ENCODE assay signal across 24 cellular contexts in genomic region chr3:104610730-104611652, GRCh38.
DNase-seq lines count a peak whose midpoint lies in the region; ATAC-seq and TF ChIP-seq lines count a peak whose summit lies in the region.
"Had no signal": no experiment of that assay in that cellular context is flagged by ENCODE, and none has a peak within 500 bp of the region (broad histone marks: within the 10 kb centered on the region; RNA-seq: fewer than 3 reads in every experiment).

No MANE protein-coding gene starts in this region.

- H3K27ac ChIP-seq in GM23338 (ENCODE audit: low read depth): no peak overlapping the region
- no peak overlapping the region for H3K27ac ChIP-seq in PC-9
- H3K27ac ChIP-seq: coronary artery, gastroesophageal sphincter, neural progenitor cell, right lobe of liver had no signal

- no peaks in the 10 kb centered on the region for H3F3A ChIP-seq in GM23338 (replicated peaks; ENCODE audit: low read depth)
- no peaks in the 10 kb centered on the region for H3F3A ChIP-seq in PC-9 (ENCODE audit: insufficient read depth, low read depth)

- peaks cover 3% of the 10 kb centered on the region; the same call in 1 of the 2 replicates for H3K9me2 ChIP-seq in GM23338 (ENCODE audit: insufficient read depth)
- H3K9me2 ChIP-seq in PC-9 (ENCODE audit: insufficient read depth): no peaks in the 10 kb centered on the region

- H2AFZ ChIP-seq in GM23338 (no peak overlapping the region), PC-9 (no peak overlapping the region)
- H2AFZ ChIP-seq: neural progenitor cell had no signal

- H3K9me3 ChIP-seq in PC-9 (ENCODE audit: insufficient read depth, low read depth): peaks cover 6% of the 10 kb centered on the region; the same call in 1 of the 2 replicates
- H3K9me3 ChIP-seq: gastroesophageal sphincter, right lobe of liver had no signal

- H3K9me3 Mint-ChIP-seq in GM23338 (no peaks in the 10 kb centered on the region; the same call in 2 of the 3 replicates), glutamatergic neuron (ENCODE audit: unreplicated experiment) (no peaks in the 10 kb centered on the region)
- H3K9me3 Mint-ChIP-seq in stimulated activated naive B cell treated with anti-CD40 and anti-IgM and Interleukin-4, amounts not matched to agents 10 μg/mL and 1 μg/mL and 100 μg/mL, for 72 hours: no peaks in the 10 kb centered on the region
- H3K9me3 Mint-ChIP-seq: activated CD4-positive, alpha-beta memory T cell treated with anti-CD3 and anti-CD28 coated beads, Interleukin-2, amount 10 ng/mL, durations not matched to agents 7 days and 5 days had no signal

- H3K4me3 ChIP-seq in GM23338 (no peak overlapping the region), PC-9 (no peak overlapping the region), retinal pigment epithelial cell (ENCODE audit: low read length) (no peak overlapping the region)
- H3K4me3 ChIP-seq: coronary artery, gastroesophageal sphincter, neural progenitor cell, right lobe of liver had no signal

- no peak for ATAC-seq in GM23338
- ATAC-seq in stimulated activated naive B cell treated with anti-CD40 and anti-IgM and Interleukin-4, amounts not matched to agents 10 μg/mL and 1 μg/mL and 100 μg/mL, for 72 hours (replicated peaks): no peak
- ATAC-seq: gastroesophageal sphincter; left cardiac atrium; Panc1; right lobe of liver; stimulated activated memory B cell treated with anti-CD40 and anti-IgM and Interleukin-4, amounts not matched to agents 10 μg/mL and 1 μg/mL and 100 μg/mL, for 72 hours had no signal

- TF ChIP-seq CTCF in GM23338 (conservative IDR thresholded peaks at IDR 0.05; ENCODE audit: low read depth in 2 of 2) (peak in 1 of 2 experiments; percentile 45; a peak in 2 of 4 replicates), PC-9 (conservative IDR thresholded peaks at IDR 0.05) (peak; percentile 39), glutamatergic neuron (IDR thresholded peaks at IDR 0.05; ENCODE audit: partially characterized antibody, unreplicated experiment) (peak; percentile 37), retinal pigment epithelial cell (conservative IDR thresholded peaks at IDR 0.05; ENCODE audit: low read depth, low read length) (peak; percentile 2)

- intact Hi-C loops in PC-9 (cut with micrococcal nuclease; ENCODE audit: unreplicated experiment): no loop called here
- intact Hi-C loops in posterior cingulate gyrus (cut with DNase I): no loop called here

- H4K20me1 ChIP-seq in GM23338 (replicated peaks; ENCODE audit: insufficient read depth) (no peaks in the 10 kb centered on the region), PC-9 (ENCODE audit: insufficient read depth) (no peaks in the 10 kb centered on the region)

- no peak overlapping the region for H3K4me2 ChIP-seq in GM23338
- no peak overlapping the region for H3K4me2 ChIP-seq in PC-9
- H3K4me2 ChIP-seq: neural progenitor cell had no signal

- H3K4me1 Mint-ChIP-seq in GM23338: no peaks in the 10 kb centered on the region
- no peaks in the 10 kb centered on the region for H3K4me1 Mint-ChIP-seq in glutamatergic neuron (ENCODE audit: low read depth, unreplicated experiment)
- H3K4me1 Mint-ChIP-seq in stimulated activated naive B cell treated with anti-CD40 and anti-IgM and Interleukin-4, amounts not matched to agents 10 μg/mL and 1 μg/mL and 100 μg/mL, for 72 hours: no peaks in the 10 kb centered on the region
- H3K4me1 Mint-ChIP-seq: activated CD4-positive, alpha-beta memory T cell treated with anti-CD3 and anti-CD28 coated beads, Interleukin-2, amount 10 ng/mL, durations not matched to agents 7 days and 5 days; B cell; stimulated activated memory B cell treated with anti-CD40 and anti-IgM and Interleukin-4, amounts not matched to agents 10 μg/mL and 1 μg/mL and 100 μg/mL, for 72 hours had no signal

- H3K4me1 ChIP-seq in GM23338 (ENCODE audit: insufficient read depth): no peaks in the 10 kb centered on the region
- H3K4me1 ChIP-seq in PC-9 (replicated peaks; ENCODE audit: insufficient read depth): no peaks in the 10 kb centered on the region; the same call in 1 of the 2 replicates
- H3K4me1 ChIP-seq: gastroesophageal sphincter, right lobe of liver had no signal

- H3K36me3 ChIP-seq in GM23338 (ENCODE audit: insufficient read depth): no peaks in the 10 kb centered on the region
- no peaks in the 10 kb centered on the region for H3K36me3 ChIP-seq in PC-9 (ENCODE audit: low read depth)
- H3K36me3 ChIP-seq: gastroesophageal sphincter, neural progenitor cell, right lobe of liver had no signal

- H3K4me3 Mint-ChIP-seq in GM23338: no peak overlapping the region
- H3K4me3 Mint-ChIP-seq in glutamatergic neuron (ENCODE audit: unreplicated experiment): no peak overlapping the region
- H3K4me3 Mint-ChIP-seq in stimulated activated naive B cell treated with anti-CD40 and anti-IgM and Interleukin-4, amounts not matched to agents 10 μg/mL and 1 μg/mL and 100 μg/mL, for 72 hours: no peak overlapping the region
- H3K4me3 Mint-ChIP-seq: activated CD4-positive, alpha-beta memory T cell treated with anti-CD3 and anti-CD28 coated beads, Interleukin-2, amount 10 ng/mL, durations not matched to agents 7 days and 5 days; B cell; neural progenitor cell; stimulated activated memory B cell treated with anti-CD40 and anti-IgM and Interleukin-4, amounts not matched to agents 10 μg/mL and 1 μg/mL and 100 μg/mL, for 72 hours had no signal

- no peaks in the 10 kb centered on the region for H3K36me3 Mint-ChIP-seq in GM23338 (ENCODE audit: low read depth)
- no peaks in the 10 kb centered on the region for H3K36me3 Mint-ChIP-seq in glutamatergic neuron (ENCODE audit: unreplicated experiment)
- no peaks in the 10 kb centered on the region for H3K36me3 Mint-ChIP-seq in stimulated activated naive B cell treated with anti-CD40 and anti-IgM and Interleukin-4, amounts not matched to agents 10 μg/mL and 1 μg/mL and 100 μg/mL, for 72 hours
- H3K36me3 Mint-ChIP-seq: neural progenitor cell; stimulated activated memory B cell treated with anti-CD40 and anti-IgM and Interleukin-4, amounts not matched to agents 10 μg/mL and 1 μg/mL and 100 μg/mL, for 72 hours had no signal

- BruUV-seq in PC-9 (replicated peaks; lab: Mats Ljungman, UMichigan): no TSS peak

- DNase-seq in GM23338 (ENCODE audit: low spot score) (peak; percentile 10), PC-9 (no peak), glutamatergic neuron (no peak), retinal pigment epithelial cell (ENCODE audit: low read depth) (no peak), posterior cingulate gyrus (no peak), C1 segment of cervical spinal cord (lab: John Stamatoyannopoulos, UW) (no peak)
- no peak for DNase-seq in effector CD8-positive, alpha-beta T cell (lab: John Stamatoyannopoulos, UW)
- no peak for DNase-seq in stimulated activated naive B cell treated with anti-CD40 and anti-IgM and Interleukin-4, amounts not matched to agents 10 μg/mL and 1 μg/mL and 100 μg/mL, for 72 hours
- DNase-seq: activated CD4-positive, alpha-beta memory T cell treated with anti-CD3 and anti-CD28 coated beads, Interleukin-2, amount 10 ng/mL, durations not matched to agents 7 days and 5 days; activated CD4-positive, CD25-positive, alpha-beta regulatory T cell; activated naive CD4-positive, alpha-beta T cell treated with Interleukin-2 at 50 U/mL for 16 hours; anterior cingulate cortex; Calu3; GDM1; Kasumi-1; left cardiac atrium; NCI-H774; right lobe of liver had no signal

- H3K27me3 Mint-ChIP-seq in GM23338 (ENCODE audit: insufficient read depth, low read depth, poor library complexity) (peaks cover 4% of the 10 kb centered on the region), glutamatergic neuron (ENCODE audit: unreplicated experiment) (no peaks in the 10 kb centered on the region)
- H3K27me3 Mint-ChIP-seq in stimulated activated naive B cell treated with anti-CD40 and anti-IgM and Interleukin-4, amounts not matched to agents 10 μg/mL and 1 μg/mL and 100 μg/mL, for 72 hours: peaks cover 0 to 21% of the 10 kb centered on the region in 2 donors
- H3K27me3 Mint-ChIP-seq: B cell; stimulated activated memory B cell treated with anti-CD40 and anti-IgM and Interleukin-4, amounts not matched to agents 10 μg/mL and 1 μg/mL and 100 μg/mL, for 72 hours had no signal

- CTCF ChIA-PET in PC-9 (lab: Charles Lee): no interaction called here

- H3K79me2 ChIP-seq in GM23338 (replicated peaks; ENCODE audit: insufficient read depth) (no peaks in the 10 kb centered on the region), PC-9 (ENCODE audit: low read depth) (no peaks in the 10 kb centered on the region)

- no peaks in the 10 kb centered on the region for H3K27me3 ChIP-seq in GM23338 (ENCODE audit: insufficient read depth)
- H3K27me3 ChIP-seq in PC-9 (ENCODE audit: insufficient read depth, low read depth): no peaks in the 10 kb centered on the region
- H3K27me3 ChIP-seq: gastroesophageal sphincter, neural progenitor cell, right lobe of liver had no signal

- POLR2A ChIA-PET in PC-9 (lab: Charles Lee; ENCODE audit: unreplicated experiment): no interaction called here

- H3K27ac Mint-ChIP-seq in GM23338 (no peak overlapping the region), glutamatergic neuron (ENCODE audit: unreplicated experiment) (no peak overlapping the region)
- no peak overlapping the region for H3K27ac Mint-ChIP-seq in stimulated activated naive B cell treated with anti-CD40 and anti-IgM and Interleukin-4, amounts not matched to agents 10 μg/mL and 1 μg/mL and 100 μg/mL, for 72 hours
- H3K27ac Mint-ChIP-seq: activated CD4-positive, alpha-beta memory T cell treated with anti-CD3 and anti-CD28 coated beads, Interleukin-2, amount 10 ng/mL, durations not matched to agents 7 days and 5 days; B cell; neural progenitor cell; stimulated activated memory B cell treated with anti-CD40 and anti-IgM and Interleukin-4, amounts not matched to agents 10 μg/mL and 1 μg/mL and 100 μg/mL, for 72 hours had no signal

TF ChIP-seq in GM23338, 12 proteins besides CTCF, POLR2A, EP300 and RAD21 (continues in another document):
- TF ChIP-seq EZH2 (IDR thresholded peaks at IDR 0.05; ENCODE audit: low read depth, unreplicated experiment) (no peak), EZH2phosphoT487 (IDR thresholded peaks at IDR 0.05; ENCODE audit: unreplicated experiment) (no peak), ZNF114 (CRISPR knock-in tag; IDR thresholded peaks at IDR 0.05) (no peak), ETS1 (IDR thresholded peaks at IDR 0.05) (no peak), POLR2AphosphoS5 (IDR thresholded peaks at IDR 0.05; ENCODE audit: low read depth) (no peak)
